18 cellular contexts compared by ENCODE assay signal in the genomic region with DNA sequence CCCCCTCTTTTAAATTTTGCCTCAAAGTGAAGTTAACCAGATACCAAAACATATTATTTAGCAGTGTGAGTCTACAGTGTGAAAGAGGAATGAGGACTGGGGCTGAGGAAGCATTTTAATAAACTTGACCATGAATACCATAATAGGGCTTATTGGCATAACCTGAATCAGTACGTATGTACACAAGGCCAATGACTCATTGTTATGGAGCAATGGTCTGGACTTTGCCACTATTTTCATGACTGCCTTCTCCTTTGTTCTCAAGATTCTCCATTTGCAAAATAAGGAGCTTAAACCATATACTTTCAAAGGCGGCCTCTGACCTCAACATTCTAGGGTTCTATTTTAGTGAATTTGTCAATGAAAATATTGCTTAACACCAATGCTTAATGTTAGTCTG.
"Had no signal": no experiment of that assay in that cellular context is flagged by ENCODE, and none has a peak within 500 bp of the region (broad histone marks: within the 10 kb centered on the region; RNA-seq: fewer than 3 reads in every experiment).

No MANE protein-coding gene starts in this region.

- DNase-seq: activated B cell treated with CpG ODN at 0.5 μM for 24 hours; activated CD4-positive, alpha-beta memory T cell treated with anti-CD3 and anti-CD28 coated beads, Interleukin-2, amount 10 ng/mL, durations not matched to agents 7 days and 5 days; activated CD4-positive, alpha-beta T cell treated with anti-CD3 and anti-CD28 coated beads for 4 hours; activated CD8-positive, alpha-beta memory T cell treated with anti-CD3 and anti-CD28 coated beads, Interleukin-2, amount 10 ng/mL, durations not matched to agents 7 days and 5 days; amniotic stem cell; dermis blood vessel endothelial cell; effector memory CD4-positive, alpha-beta T cell; foreskin keratinocyte; hippocampal formation; mammary epithelial cell; stimulated activated naive CD8-positive, alpha-beta T cell treated with anti-CD3 and anti-CD28 coated beads, Interleukin-15, Interleukin-2, amounts not matched to agents 100 U/mL and 50 U/mL, for 24 hours had no signal

- H3K4me3 Mint-ChIP-seq: activated B cell treated with CpG ODN at 0.5 μM for 24 hours; activated CD4-positive, alpha-beta memory T cell treated with anti-CD3 and anti-CD28 coated beads, Interleukin-2, amount 10 ng/mL, durations not matched to agents 7 days and 5 days; activated CD8-positive, alpha-beta memory T cell treated with anti-CD3 and anti-CD28 coated beads, Interleukin-2, amount 10 ng/mL, durations not matched to agents 7 days and 5 days; activated naive CD8-positive, alpha-beta T cell; neural crest cell; T-helper 2 cell treated with Interferon-gamma antibody and Interleukin-4, amounts not matched to agents 5 μg/mL and 100 μg/mL, for 36 hours had no signal

- H3K36me3 ChIP-seq: suprapubic skin had no signal

- H3K4me1 Mint-ChIP-seq: activated B cell treated with CpG ODN at 0.5 μM for 24 hours; activated CD4-positive, alpha-beta memory T cell treated with anti-CD3 and anti-CD28 coated beads, Interleukin-2, amount 10 ng/mL, durations not matched to agents 7 days and 5 days; activated CD8-positive, alpha-beta memory T cell treated with anti-CD3 and anti-CD28 coated beads, Interleukin-2, amount 10 ng/mL, durations not matched to agents 7 days and 5 days had no signal

- H3K9me3 Mint-ChIP-seq: activated CD4-positive, alpha-beta memory T cell treated with anti-CD3 and anti-CD28 coated beads, Interleukin-2, amount 10 ng/mL, durations not matched to agents 7 days and 5 days; neural crest cell; T-helper 2 cell treated with Interferon-gamma antibody and Interleukin-4, amounts not matched to agents 5 μg/mL and 100 μg/mL, for 36 hours had no signal

- H3K27ac Mint-ChIP-seq: activated B cell treated with CpG ODN at 0.5 μM for 24 hours; activated CD4-positive, alpha-beta memory T cell treated with anti-CD3 and anti-CD28 coated beads, Interleukin-2, amount 10 ng/mL, durations not matched to agents 7 days and 5 days; activated CD8-positive, alpha-beta memory T cell treated with anti-CD3 and anti-CD28 coated beads, Interleukin-2, amount 10 ng/mL, durations not matched to agents 7 days and 5 days; activated naive CD8-positive, alpha-beta T cell; progenitor cell of endocrine pancreas; T-helper 2 cell treated with Interferon-gamma antibody and Interleukin-4, amounts not matched to agents 5 μg/mL and 100 μg/mL, for 36 hours had no signal

- H3K9me3 ChIP-seq: suprapubic skin had no signal

- H3K27me3 Mint-ChIP-seq: activated B cell treated with CpG ODN at 0.5 μM for 24 hours; activated CD4-positive, alpha-beta memory T cell treated with anti-CD3 and anti-CD28 coated beads, Interleukin-2, amount 10 ng/mL, durations not matched to agents 7 days and 5 days; activated CD8-positive, alpha-beta memory T cell treated with anti-CD3 and anti-CD28 coated beads, Interleukin-2, amount 10 ng/mL, durations not matched to agents 7 days and 5 days; activated naive CD8-positive, alpha-beta T cell; progenitor cell of endocrine pancreas had no signal

- FAIRE-seq: endothelial cell of umbilical vein, keratinocyte had no signal

- H3K36me3 Mint-ChIP-seq: activated CD8-positive, alpha-beta memory T cell treated with anti-CD3 and anti-CD28 coated beads, Interleukin-2, amount 10 ng/mL, durations not matched to agents 7 days and 5 days; activated naive CD8-positive, alpha-beta T cell had no signal

- H3K27me3 ChIP-seq: foreskin keratinocyte, suprapubic skin had no signal

- H3K4me1 ChIP-seq: foreskin keratinocyte, suprapubic skin had no signal

- ATAC-seq: activated CD8-positive, alpha-beta memory T cell treated with anti-CD3 and anti-CD28 coated beads, Interleukin-2, amount 10 ng/mL, durations not matched to agents 7 days and 5 days; foreskin keratinocyte; stimulated activated naive CD8-positive, alpha-beta T cell treated with anti-CD3 and anti-CD28 coated beads, Interleukin-15, Interleukin-2, amounts not matched to agents 100 U/mL and 50 U/mL, for 24 hours had no signal

- H3K4me3 ChIP-seq: suprapubic skin had no signal

- H3K27ac ChIP-seq: foreskin keratinocyte, suprapubic skin had no signal
